37 cellular contexts compared by ENCODE assay signal in genomic region chr13:82458169-82458568, GRCh38.
"Had no signal": no experiment of that assay in that cellular context is flagged by ENCODE, and none has a peak within 500 bp of the region (broad histone marks: within the 10 kb centered on the region; RNA-seq: fewer than 3 reads in every experiment).

No MANE protein-coding gene starts in this region.

- H3K4me3 Mint-ChIP-seq: activated CD4-positive, alpha-beta memory T cell treated with anti-CD3 and anti-CD28 coated beads, Interleukin-2, amount 10 ng/mL, durations not matched to agents 7 days and 5 days; activated CD8-positive, alpha-beta memory T cell treated with anti-CD3 and anti-CD28 coated beads, Interleukin-2, amount 10 ng/mL, durations not matched to agents 7 days and 5 days; activated naive CD4-positive, alpha-beta T cell treated with anti-CD3 and anti-CD28 coated beads, Interleukin-2, amount 50 U/mL, for 24 hours; activated naive CD8-positive, alpha-beta T cell treated with anti-CD3 and anti-CD28 coated beads, Interleukin-2, amount 10 ng/mL, durations not matched to agents 7 days and 5 days; activated T-cell treated with anti-CD3 and anti-CD28 coated beads, Interleukin-2, amount 50 U/mL, for 72 hours; activated T-helper 17 cell treated with anti-CD3 and anti-CD28 coated beads, Interleukin-2, amount 50 U/mL, for 72 hours; central memory CD8-positive, alpha-beta T cell had no signal

- DNase-seq: activated CD4-positive, alpha-beta memory T cell treated with anti-CD3 and anti-CD28 coated beads, Interleukin-2, amount 10 ng/mL, durations not matched to agents 7 days and 5 days; activated CD4-positive, alpha-beta T cell treated with anti-CD3 and anti-CD28 coated beads for 1 hour; activated CD4-positive, alpha-beta T cell treated with anti-CD3 and anti-CD28 coated beads for 48 hours; activated CD4-positive, CD25-positive, alpha-beta regulatory T cell; activated CD8-positive, alpha-beta memory T cell treated with anti-CD3 and anti-CD28 coated beads for 24 hours; activated CD8-positive, alpha-beta memory T cell treated with anti-CD3 and anti-CD28 coated beads, Interleukin-2, amount 10 ng/mL, durations not matched to agents 7 days and 5 days; activated gamma-delta T cell; activated naive CD4-positive, alpha-beta T cell treated with Interleukin-2 at 50 U/mL for 16 hours; activated naive CD8-positive, alpha-beta T cell treated with anti-CD3 and anti-CD28 coated beads, Interleukin-2, amount 10 ng/mL, durations not matched to agents 7 days and 5 days; activated T-cell treated with anti-CD3 and anti-CD28 coated beads, Interleukin-2, amount 50 U/mL, for 1 hour; activated T-cell treated with anti-CD3 and anti-CD28 coated beads, Interleukin-2, amount 50 U/mL, for 72 hours; amygdala; NCI-H1092 treated with DMSO at 0.1 percent for 48 hours; NCI-H1417; NCI-H187; NCI-H2081; NCI-H226; NCI-H446 treated with DMSO at 0.1 percent for 48 hours; NCI-H524; NCI-H69; NK-92 treated with Interleukin-12 subunit alpha and Interleukin-12 subunit beta, amount 100 ng/mL, for 24 hours; PC-3; Peyer's patch; SHP77; SW 1271; T-helper 1 cell; T-helper 2 cell; T-helper 9 cell had no signal

- H3K27me3 Mint-ChIP-seq: activated CD4-positive, alpha-beta memory T cell treated with anti-CD3 and anti-CD28 coated beads, Interleukin-2, amount 10 ng/mL, durations not matched to agents 7 days and 5 days; activated CD8-positive, alpha-beta memory T cell treated with anti-CD3 and anti-CD28 coated beads, Interleukin-2, amount 10 ng/mL, durations not matched to agents 7 days and 5 days; activated naive CD4-positive, alpha-beta T cell treated with anti-CD3 and anti-CD28 coated beads, Interleukin-2, amount 50 U/mL, for 24 hours; activated naive CD8-positive, alpha-beta T cell treated with anti-CD3 and anti-CD28 coated beads, Interleukin-2, amount 10 ng/mL, durations not matched to agents 7 days and 5 days; activated T-helper 17 cell treated with anti-CD3 and anti-CD28 coated beads, Interleukin-2, amount 50 U/mL, for 72 hours; central memory CD8-positive, alpha-beta T cell had no signal

- ATAC-seq: activated CD8-positive, alpha-beta memory T cell treated with anti-CD3 and anti-CD28 coated beads, Interleukin-2, amount 10 ng/mL, durations not matched to agents 7 days and 5 days; activated T-cell treated with anti-CD3 and anti-CD28 coated beads, Interleukin-2, amount 50 U/mL, for 72 hours; activated T-helper 17 cell treated with anti-CD3 and anti-CD28 coated beads, Interleukin-2, amount 50 U/mL, for 72 hours; PC-3; SK-N-SH treated with all-trans-retinoic acid at 6 μM for 48 hours had no signal

- H3K9ac ChIP-seq: KMS-11 had no signal

- H3K4me1 ChIP-seq: ascending aorta, Peyer's patch, SJSA1 had no signal

- H3K36me3 ChIP-seq: ascending aorta, cardiac muscle cell, Peyer's patch, SJSA1 had no signal

- H3K27ac ChIP-seq: ascending aorta, cardiac muscle cell, KMS-11, Peyer's patch, SJSA1, VCaP had no signal

- H3K4me1 Mint-ChIP-seq: activated CD4-positive, alpha-beta memory T cell treated with anti-CD3 and anti-CD28 coated beads, Interleukin-2, amount 10 ng/mL, durations not matched to agents 7 days and 5 days; activated CD8-positive, alpha-beta memory T cell treated with anti-CD3 and anti-CD28 coated beads, Interleukin-2, amount 10 ng/mL, durations not matched to agents 7 days and 5 days; activated naive CD4-positive, alpha-beta T cell treated with anti-CD3 and anti-CD28 coated beads, Interleukin-2, amount 50 U/mL, for 24 hours; activated naive CD8-positive, alpha-beta T cell treated with anti-CD3 and anti-CD28 coated beads, Interleukin-2, amount 10 ng/mL, durations not matched to agents 7 days and 5 days; activated T-helper 17 cell treated with anti-CD3 and anti-CD28 coated beads, Interleukin-2, amount 50 U/mL, for 72 hours; central memory CD8-positive, alpha-beta T cell had no signal

- H3K4me2 ChIP-seq: KMS-11 had no signal

- H3K27me3 ChIP-seq: ascending aorta, cardiac muscle cell, Peyer's patch, SJSA1 had no signal

- H3K27ac Mint-ChIP-seq: activated CD4-positive, alpha-beta memory T cell treated with anti-CD3 and anti-CD28 coated beads, Interleukin-2, amount 10 ng/mL, durations not matched to agents 7 days and 5 days; activated CD8-positive, alpha-beta memory T cell treated with anti-CD3 and anti-CD28 coated beads, Interleukin-2, amount 10 ng/mL, durations not matched to agents 7 days and 5 days; activated naive CD4-positive, alpha-beta T cell treated with anti-CD3 and anti-CD28 coated beads, Interleukin-2, amount 50 U/mL, for 24 hours; activated naive CD8-positive, alpha-beta T cell treated with anti-CD3 and anti-CD28 coated beads, Interleukin-2, amount 10 ng/mL, durations not matched to agents 7 days and 5 days; activated T-cell treated with anti-CD3 and anti-CD28 coated beads, Interleukin-2, amount 50 U/mL, for 72 hours; activated T-helper 17 cell treated with anti-CD3 and anti-CD28 coated beads, Interleukin-2, amount 50 U/mL, for 72 hours had no signal

- H3K9me3 Mint-ChIP-seq: activated CD4-positive, alpha-beta memory T cell treated with anti-CD3 and anti-CD28 coated beads, Interleukin-2, amount 10 ng/mL, durations not matched to agents 7 days and 5 days had no signal

- H3K4me3 ChIP-seq: ascending aorta, cardiac muscle cell, Peyer's patch, SJSA1 had no signal

- H3K9me3 ChIP-seq: ascending aorta, Peyer's patch, SJSA1 had no signal
